ENCODE assay signal across 1 cellular context in the genomic region with DNA sequence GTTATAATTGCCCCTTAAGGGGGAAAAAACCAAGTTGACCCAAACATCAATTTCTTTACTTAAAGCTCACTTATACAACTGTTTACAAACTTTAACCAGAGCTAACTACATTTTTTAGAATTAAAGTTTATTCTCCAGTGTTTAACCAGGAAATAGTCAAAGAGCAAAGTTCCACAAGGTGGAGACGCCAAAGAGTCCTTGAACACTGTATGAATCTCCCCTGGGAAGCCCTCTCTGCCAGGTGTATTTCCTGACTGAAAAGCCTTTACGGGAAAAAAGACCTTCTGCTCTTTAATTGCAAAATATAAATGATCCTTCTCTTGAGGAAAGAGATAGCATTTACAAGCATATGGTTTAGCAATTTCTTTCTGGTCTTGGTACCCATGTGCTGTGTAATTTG.
A peak's percentile ranks its signal among the peaks of the same experiment; 100 is the strongest.
TF ChIP-seq lines count a peak whose summit lies in the region.

No MANE protein-coding gene starts in this region.

TF ChIP-seq in HepG2, 621 proteins besides CTCF, POLR2A, EP300 and RAD21:
- TF ChIP-seq CREB1 (IDR thresholded peaks at IDR 0.05), result no peak
- TF ChIP-seq CREB1 (CRISPR knock-in tag; IDR thresholded peaks at IDR 0.05), result peak; percentile 8; the same call in 1 of the 2 replicates
- TF ChIP-seq ZNF12 (CRISPR knock-in tag; IDR thresholded peaks at IDR 0.05), result no peak
